Comparison of ENCODE assay signal across 7 cellular contexts in genomic region chr12:50059440-50060119, GRCh38. TPM values are rescaled to one million over a fixed set of nuclear protein-coding genes. Genes with fewer than 3 reads are reported as not detected.
DNase-seq lines count a peak whose midpoint lies in the region; ATAC-seq and TF ChIP-seq lines count a peak whose summit lies in the region.
"Had no signal": no experiment of that assay in that cellular context is flagged by ENCODE, and none has a peak within 500 bp of the region (broad histone marks: within the 10 kb centered on the region; RNA-seq: fewer than 3 reads in every experiment).

No MANE protein-coding gene starts in this region.

- DNase-seq in Jurkat, Clone E6-1 (ENCODE audit: low read depth, low spot score): peak; percentile 85
- peak; percentile 55 for DNase-seq in activated T-cell treated with anti-CD3 and anti-CD28 coated beads for 48 hours (ENCODE audit: low read depth)
- DNase-seq in stimulated activated CD4-positive, alpha-beta T cell treated with anti-CD3 and anti-CD28 coated beads, Interleukin-2, amount 100 ng/mL, for 4 hours (ENCODE audit: low read depth): peak; percentile 57
- DNase-seq in left ventricle myocardium superior: no peak
- no peak for DNase-seq in NCI-H2227 (lab: John Stamatoyannopoulos, UW; ENCODE audit: unreplicated experiment)
- no peak for DNase-seq in GM10266 (ENCODE audit: extremely low spot score)
- DNase-seq: kidney glomerular epithelial cell had no signal

- no peak for ATAC-seq in left ventricle myocardium superior

- intact Hi-C loops in left ventricle myocardium superior (cut with micrococcal nuclease): loop anchor here (5.0 to 10.0 kb wide), 2 partner anchors 92 to 195 kb away; no protein-coding TSS in a partner anchor

- TF ChIP-seq CTCF in GM10266 (IDR thresholded peaks at IDR 0.05; ENCODE audit: control insufficient read depth, insufficient read depth, low read depth, missing control alignments): no peak

- H3K4me3 ChIP-seq in Jurkat, Clone E6-1 (ENCODE audit: low read length): peak overlapping the region; percentile 56

RNA-seq across cellular contexts. Expression of gene ASIC1, which starts 2.2 kb away (rescaled TPM):
- 40.0 TPM for polyA plus RNA-seq in Jurkat, Clone E6-1 (2012; ENCODE audit: insufficient read depth, insufficient read length)
- 0.99 TPM for total RNA-seq in left ventricle myocardium superior

RNA-seq across cellular contexts. Expression of gene SMARCD1, which starts 25.6 kb away (rescaled TPM):
- 141 TPM for polyA plus RNA-seq in Jurkat, Clone E6-1 (2012; ENCODE audit: insufficient read depth, insufficient read length)
- total RNA-seq in left ventricle myocardium superior: 17.2 TPM

RNA-seq across cellular contexts. Expression of gene RACGAP1, which starts 34.3 kb away (rescaled TPM):
- polyA plus RNA-seq in Jurkat, Clone E6-1 (2012; ENCODE audit: insufficient read depth, insufficient read length): 133 TPM
- total RNA-seq in left ventricle myocardium superior: 3.4 TPM

RNA-seq across cellular contexts. Expression of gene GPD1, which starts 44.2 kb away (rescaled TPM):
- polyA plus RNA-seq in Jurkat, Clone E6-1 (2012; ENCODE audit: insufficient read depth, insufficient read length): not detected
- total RNA-seq in left ventricle myocardium superior: 33.9 TPM

RNA-seq across cellular contexts. Expression of gene COX14, which starts 52.5 kb away (rescaled TPM):
- 63.4 TPM for polyA plus RNA-seq in Jurkat, Clone E6-1 (2012; ENCODE audit: insufficient read depth, insufficient read length)
- total RNA-seq in left ventricle myocardium superior: 237 TPM

Comparison
In these comparisons a context has a peak if more than half of its experiments do, and no peak if none do; other contexts are left out.
1. DNase-seq: peak in Jurkat, Clone E6-1 (single experiment), activated T-cell treated with anti-CD3 and anti-CD28 coated beads for 48 hours (single experiment) and stimulated activated CD4-positive, alpha-beta T cell treated with anti-CD3 and anti-CD28 coated beads, Interleukin-2, amount 100 ng/mL, for 4 hours (single experiment); none in left ventricle myocardium superior (single experiment), NCI-H2227 (single experiment) and GM10266 (single experiment).